In genomic region chr3:172710709-172711456, GRCh38 we compare ENCODE assay signal across 1 cellular context.
TF ChIP-seq lines count a peak whose summit lies in the region.

Gene NCEH1, minus strand, starts transcription at chr3:172711067. Its CDS starts 83 bp downstream, at chr3:172710984.

TF ChIP-seq in HEK293, 187 proteins besides CTCF, POLR2A, EP300 and RAD21 (continued from another document):
- TF ChIP-seq BCL11B (tag by site-specific recombination; IDR thresholded peaks at IDR 0.05; ENCODE audit: low read depth) (no peak), TCF7L2 (IDR thresholded peaks at IDR 0.05; ENCODE audit: borderline replicate concordance, low read depth, low read length) (no peak), ZNF473 (tag by site-specific recombination; IDR thresholded peaks at IDR 0.05) (no peak), MEIS1 (CRISPR knock-in tag; IDR thresholded peaks at IDR 0.05; ENCODE audit: borderline replicate concordance) (no peak), INSM2 (tag by site-specific recombination; IDR thresholded peaks at IDR 0.05) (peak; percentile 9; the same call in 1 of the 2 replicates), ZNF140 (tag by site-specific recombination; IDR thresholded peaks at IDR 0.05) (no peak), ZNF664 (tag by site-specific recombination; IDR thresholded peaks at IDR 0.05) (no peak), ZNF423 (tag by site-specific recombination; IDR thresholded peaks at IDR 0.05) (no peak), HOXC10 (CRISPR knock-in tag; IDR thresholded peaks at IDR 0.05) (no peak), ZNF138 (tag by site-specific recombination; IDR thresholded peaks at IDR 0.05; ENCODE audit: borderline replicate concordance) (no peak), ZNF311 (tag by site-specific recombination; IDR thresholded peaks at IDR 0.05; ENCODE audit: borderline replicate concordance) (no peak), ZNF639 (tag by site-specific recombination; IDR thresholded peaks at IDR 0.05) (no peak), AEBP2 (tag by site-specific recombination; IDR thresholded peaks at IDR 0.05; ENCODE audit: borderline replicate concordance) (no peak), ZBTB49 (tag by site-specific recombination; IDR thresholded peaks at IDR 0.05; ENCODE audit: low read depth) (no peak), ZNF704 (tag by site-specific recombination; IDR thresholded peaks at IDR 0.05) (no peak), ZNF843 (tag by site-specific recombination; IDR thresholded peaks at IDR 0.05) (no peak), ZNF23 (tag by site-specific recombination; IDR thresholded peaks at IDR 0.05; ENCODE audit: borderline replicate concordance) (no peak), ZNF692 (tag by site-specific recombination; IDR thresholded peaks at IDR 0.05) (peak; percentile 40; the same call in 1 of the 2 replicates), KLF16 (tag by site-specific recombination; IDR thresholded peaks at IDR 0.05) (no peak), ZNF514 (tag by site-specific recombination; IDR thresholded peaks at IDR 0.05) (no peak), ZNF76 (tag by site-specific recombination; IDR thresholded peaks at IDR 0.05; ENCODE audit: borderline replicate concordance, low read depth) (no peak), PRDM1 (tag by site-specific recombination; IDR thresholded peaks at IDR 0.05) (peak; percentile 82), ZBTB11 (tag by site-specific recombination; conservative IDR thresholded peaks at IDR 0.05; ENCODE audit: low read depth) (peak; percentile 50), GLI2 (tag by site-specific recombination; IDR thresholded peaks at IDR 0.05; ENCODE audit: borderline replicate concordance, low read depth) (no peak), SP2 (tag by site-specific recombination; IDR thresholded peaks at IDR 0.05) (peak; percentile 79), ZBTB26 (tag by site-specific recombination; optimal IDR thresholded peaks at IDR 0.05) (peak; percentile 41), YY1 (tag by site-specific recombination; IDR thresholded peaks at IDR 0.05) (no peak; the same call in 1 of the 2 replicates), ZNF555 (tag by site-specific recombination; conservative IDR thresholded peaks at IDR 0.05) (no peak), ZNF221 (tag by site-specific recombination; IDR thresholded peaks at IDR 0.05; ENCODE audit: borderline replicate concordance) (no peak), ZFP37 (tag by site-specific recombination; IDR thresholded peaks at IDR 0.05) (peak; percentile 52; the same call in 1 of the 2 replicates), TRIM28 (IDR thresholded peaks at IDR 0.05; ENCODE audit: borderline replicate concordance, low read length) (peak; percentile 57; the same call in 1 of the 2 replicates), ZNF621 (tag by site-specific recombination; IDR thresholded peaks at IDR 0.05) (no peak), ZNF660 (tag by site-specific recombination; IDR thresholded peaks at IDR 0.05) (peak; percentile 79), ZNF184 (tag by site-specific recombination; IDR thresholded peaks at IDR 0.05) (no peak), ZNF529 (tag by site-specific recombination; IDR thresholded peaks at IDR 0.05; ENCODE audit: insufficient replicate concordance) (no peak), HIC1 (tag by site-specific recombination; IDR thresholded peaks at IDR 0.05) (peak; percentile 98), FEZF1 (tag by site-specific recombination; IDR thresholded peaks at IDR 0.05) (0 out of 2 replicates have a peak, but pooled peaks have one; percentile 11), ZNF155 (tag by site-specific recombination; IDR thresholded peaks at IDR 0.05) (no peak), ZNF366 (tag by site-specific recombination; conservative IDR thresholded peaks at IDR 0.05) (peak; percentile 52), ZNF302 (tag by site-specific recombination; IDR thresholded peaks at IDR 0.05; ENCODE audit: low read depth) (no peak), ZNF596 (tag by site-specific recombination; IDR thresholded peaks at IDR 0.05) (no peak), ZNF416 (tag by site-specific recombination; IDR thresholded peaks at IDR 0.05) (no peak), KLF1 (tag by site-specific recombination; IDR thresholded peaks at IDR 0.05) (no peak), KLF17 (tag by site-specific recombination; IDR thresholded peaks at IDR 0.05) (no peak)
TF ChIP-seq in HEK293: peak in this region for 35.
